In the genomic region with DNA sequence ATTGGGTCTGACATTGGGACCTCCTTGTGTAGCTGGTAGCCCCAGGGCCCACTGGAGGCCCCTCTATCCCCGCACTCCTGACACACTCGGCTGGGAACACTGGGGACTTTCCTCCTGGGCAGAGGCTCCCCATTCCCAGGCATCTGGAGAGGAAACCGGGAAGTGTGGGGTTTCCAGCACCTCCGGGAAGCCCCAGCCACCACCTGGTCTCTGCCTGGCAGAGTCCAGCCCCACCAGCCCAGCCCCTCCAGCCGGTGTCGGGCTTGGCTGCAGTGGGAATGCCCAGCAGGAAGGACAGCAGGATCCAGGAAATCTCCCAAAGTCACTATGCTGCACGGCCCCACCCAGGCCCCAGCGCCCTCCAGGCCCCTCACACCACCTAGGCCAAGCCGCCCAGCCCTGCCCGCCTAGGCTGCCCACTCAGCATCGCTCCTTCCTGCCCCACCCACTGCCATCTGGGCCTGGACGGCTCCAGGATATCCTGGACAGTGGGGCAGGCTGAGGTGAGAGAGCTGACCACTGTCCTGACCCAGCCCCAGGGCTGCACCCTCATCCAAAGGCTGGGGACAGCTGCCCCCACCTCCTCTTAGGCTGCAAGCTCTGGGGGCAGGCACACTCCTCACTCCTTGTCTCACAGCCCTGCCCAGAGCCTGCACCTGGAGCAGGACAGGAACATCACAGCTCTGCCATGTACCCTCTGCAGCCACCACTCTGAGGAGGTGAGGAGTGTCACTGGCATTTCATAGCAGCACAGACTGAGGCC, we compare ENCODE assay signal across 16 cellular contexts. TPM values are rescaled to one million over a fixed set of nuclear protein-coding genes. Genes with fewer than 3 reads are reported as not detected.
DNase-seq lines count a peak whose midpoint lies in the region; FAIRE-seq and TF ChIP-seq lines count a peak whose summit lies in the region.
"Had no signal": no experiment of that assay in that cellular context is flagged by ENCODE, and none has a peak within 500 bp of the region (broad histone marks: within the 10 kb centered on the region; RNA-seq: fewer than 3 reads in every experiment).

No MANE protein-coding gene starts in this region.

- H3K27me3 Mint-ChIP-seq in CD14-positive monocyte (ENCODE audit: low read depth in 3 of 3): peaks cover 1 to 7% (median 2%) of the 10 kb centered on the region in 3 donors

- peak overlapping the region; percentile 53 for H3K4ac ChIP-seq in neuronal stem cell (ENCODE audit: low read length)

- H3F3A ChIP-seq in Loucy (ENCODE audit: low read depth): no peaks in the 10 kb centered on the region

- H3K4me3 ChIP-seq in Loucy (ENCODE audit: low read length, poor library complexity, severe bottlenecking) (no peak overlapping the region), neuronal stem cell (ENCODE audit: low read length in 2 of 2) (no peak overlapping the region)
- H3K4me3 ChIP-seq: prostate gland had no signal

- H2BK12ac ChIP-seq in neuronal stem cell (ENCODE audit: low read length): peak overlapping the region; percentile 84

- H2BK5ac ChIP-seq in neuronal stem cell (ENCODE audit: low read length): peak overlapping the region; percentile 87

- H3K9me2 ChIP-seq in Loucy (replicated peaks; ENCODE audit: low read depth, low read length): no peaks in the 10 kb centered on the region

- WGBS in neuronal stem cell (ENCODE audit: extremely low coverage in 2 of 2, insufficient read length in 2 of 2, insufficient replicate concordance in 1 of 2), 2 donors: no CpG with 5 or more reads among the region's 12 CpGs

- H3K9me3 ChIP-seq in Loucy (ENCODE audit: insufficient read depth, low read depth, low read length) (no peaks in the 10 kb centered on the region), neuronal stem cell (replicated peaks in 1 of 2; ENCODE audit: control insufficient read depth in 2 of 2, insufficient read depth in 1 of 2, low read depth in 1 of 2, low read length in 2 of 2) (no peaks in the 10 kb centered on the region)
- H3K9me3 ChIP-seq: prostate gland had no signal

- no peak overlapping the region for H3K27ac ChIP-seq in neuronal stem cell (replicated peaks; ENCODE audit: low read length)
- H3K27ac ChIP-seq: prostate gland had no signal

- intact Hi-C loops in cardiac septum (cut with DNase I): no loop called here
- intact Hi-C loops in CD14-positive monocyte (cut with micrococcal nuclease): no loop called here

- H4K91ac ChIP-seq in neuronal stem cell (ENCODE audit: low read depth, low read length, poor library complexity): no peak overlapping the region

- H3K27me3 ChIP-seq in Loucy (ENCODE audit: insufficient read depth, low read length, poor library complexity, severe bottlenecking) (no peaks in the 10 kb centered on the region), neuronal stem cell (ENCODE audit: control insufficient read depth in 3 of 3, insufficient read depth in 3 of 3, low read depth in 1 of 3, low read length in 3 of 3) (peaks cover 0 to 22% (median 2%) of the 10 kb centered on the region in 3 experiments)

- H3K79me2 ChIP-seq in Loucy (ENCODE audit: insufficient read depth, low read length): no peaks in the 10 kb centered on the region

- no peaks in the 10 kb centered on the region for H3K36me3 Mint-ChIP-seq in CD14-positive monocyte

- H4K8ac ChIP-seq in neuronal stem cell (ENCODE audit: low read depth, low read length): peak overlapping the region; percentile 98

- H3K9ac ChIP-seq in Loucy (ENCODE audit: low read depth, low read length, poor library complexity, severe bottlenecking) (no peak overlapping the region), neuronal stem cell (ENCODE audit: low read depth, low read length, poor library complexity) (peak overlapping the region; percentile 63)

- no peaks in the 10 kb centered on the region for H4K20me1 ChIP-seq in Loucy (ENCODE audit: insufficient read depth, low read length, poor library complexity, severe bottlenecking)

- peak overlapping the region; percentile 95 for H2AK5ac ChIP-seq in neuronal stem cell (ENCODE audit: low read depth, low read length)

- H3K27ac Mint-ChIP-seq in CD14-positive monocyte: no peak overlapping the region
- H3K27ac Mint-ChIP-seq: T-helper 1 cell treated with Interleukin-12 subunit alpha and Interleukin-12 subunit beta and Interleukin-4 antibody, amounts not matched to agents 30 μg/mL and 1 μg/mL, for 36 hours had no signal

- DNase-seq in GM12891 (ENCODE audit: insufficient read length, low spot score): peak; percentile 11
- peak; percentile 75 for DNase-seq in cardiac septum (ENCODE audit: low spot score)
- no peak for DNase-seq in neuronal stem cell (ENCODE audit: low spot score)
- DNase-seq in activated CD4-positive, CD25-positive, alpha-beta regulatory T cell treated with anti-CD3 and anti-CD28 coated beads, Interleukin-2, amount 50 U/mL, for 72 hours: no peak
- no peak for DNase-seq in H54 (ENCODE audit: insufficient read length, low spot score)
- DNase-seq in CD14-positive monocyte (ENCODE audit: low spot score): no peak
- DNase-seq: activated CD4-positive, CD25-positive, alpha-beta regulatory T cell; C1 segment of cervical spinal cord; DMS79 treated with DMSO at 0.1 percent for 48 hours; NCI-H187; NCI-H524 treated with DMSO at 0.1 percent for 48 hours; stimulated activated CD4-positive, alpha-beta T cell treated with anti-CD3 and anti-CD28 coated beads, Interleukin-12 subunit alpha, Interleukin-12 subunit beta, amount 100 ng/mL, for 4 hours had no signal

- FAIRE-seq in GM12891 (lab: Jason Lieb, UNC) (no peak), H54 (lab: Jason Lieb, UNC) (no peak)
- FAIRE-seq: keratinocyte had no signal

- H3K14ac ChIP-seq in neuronal stem cell (ENCODE audit: low read length): no peak overlapping the region

- peak overlapping the region; percentile 38; the same call in 1 of the 2 replicates for H2AFZ ChIP-seq in Loucy (ENCODE audit: low read length)
- no peak overlapping the region for H2AFZ ChIP-seq in neuronal stem cell (ENCODE audit: low read length)

- H3K18ac ChIP-seq in neuronal stem cell (ENCODE audit: low read length): peak overlapping the region; percentile 95

- H3K4me1 Mint-ChIP-seq in CD14-positive monocyte: peaks cover 11% of the 10 kb centered on the region

- peaks cover under 1% of the 10 kb centered on the region for H3K4me1 ChIP-seq in Loucy (ENCODE audit: insufficient read depth, low read length, poor library complexity, severe bottlenecking)
- H3K4me1 ChIP-seq in neuronal stem cell (ENCODE audit: control insufficient read depth in 2 of 2, insufficient read depth in 1 of 2, low read depth in 1 of 2, low read length in 2 of 2): peaks cover 0 to 13% of the 10 kb centered on the region in 2 donors
- H3K4me1 ChIP-seq: prostate gland had no signal

- H3K23ac ChIP-seq in neuronal stem cell (ENCODE audit: low read depth, low read length, poor library complexity): no peak overlapping the region

- peak overlapping the region; percentile 91 for H2BK120ac ChIP-seq in neuronal stem cell (ENCODE audit: low read depth, low read length)

- no peak for TF ChIP-seq CTCF in Loucy (conservative IDR thresholded peaks at IDR 0.05; ENCODE audit: low read length)
- no peak for TF ChIP-seq CTCF in CD14-positive monocyte (IDR thresholded peaks at IDR 0.05)

- no peaks in the 10 kb centered on the region for H3K36me3 ChIP-seq in Loucy (ENCODE audit: insufficient read depth, low read length)
- no peaks in the 10 kb centered on the region for H3K36me3 ChIP-seq in neuronal stem cell (replicated peaks in 1 of 2; ENCODE audit: control insufficient read depth in 2 of 2, insufficient read depth in 2 of 2, low read length in 2 of 2)
- H3K36me3 ChIP-seq: prostate gland had no signal

- H3K79me1 ChIP-seq in neuronal stem cell (ENCODE audit: low read depth, low read length): no peaks in the 10 kb centered on the region

- TF ChIP-seq POLR2A in GM12891 (IDR thresholded peaks at IDR 0.05; ENCODE audit: low read depth, low read length): no peak
- no peak for TF ChIP-seq POLR2A in H54 (IDR thresholded peaks at IDR 0.05; ENCODE audit: low read depth, low read length)

- no peaks in the 10 kb centered on the region for H3K9me3 Mint-ChIP-seq in CD14-positive monocyte
- H3K9me3 Mint-ChIP-seq: T-helper 1 cell treated with Interleukin-12 subunit alpha and Interleukin-12 subunit beta and Interleukin-4 antibody, amounts not matched to agents 30 μg/mL and 1 μg/mL, for 36 hours had no signal

- H3K4me2 ChIP-seq in Loucy (ENCODE audit: low read depth, low read length, poor library complexity, severe bottlenecking) (no peak overlapping the region), neuronal stem cell (ENCODE audit: insufficient read depth, low read length, poor library complexity, severe bottlenecking) (no peak overlapping the region)

- H2BK15ac ChIP-seq in neuronal stem cell (ENCODE audit: low read length): peak overlapping the region; percentile 89

- no peak overlapping the region for H3K4me3 Mint-ChIP-seq in CD14-positive monocyte
- H3K4me3 Mint-ChIP-seq: T-helper 1 cell treated with Interleukin-12 subunit alpha and Interleukin-12 subunit beta and Interleukin-4 antibody, amounts not matched to agents 30 μg/mL and 1 μg/mL, for 36 hours had no signal

TF ChIP-seq in GM12891, 5 proteins besides CTCF, POLR2A, EP300 and RAD21:
- TF ChIP-seq SPI1 (IDR thresholded peaks at IDR 0.05; ENCODE audit: low read depth, low read length): no peak
- TF ChIP-seq POU2F2 (IDR thresholded peaks at IDR 0.05; ENCODE audit: low read depth, low read length): no peak
- TF ChIP-seq POLR2AphosphoS5 (IDR thresholded peaks at IDR 0.05; ENCODE audit: low read depth, low read length): no peak
- no peak for TF ChIP-seq PAX5 (IDR thresholded peaks at IDR 0.05; ENCODE audit: insufficient read depth, low read length, severe bottlenecking)
- no peak for TF ChIP-seq TAF1 (IDR thresholded peaks at IDR 0.05; ENCODE audit: low read depth, low read length)

RNA-seq across cellular contexts. Expression of a gene that starts 11.8 kb away (rescaled TPM):
- polyA plus RNA-seq in GM12891 (2012; ENCODE audit: low read depth, missing spikeins): 0.50 TPM
- 1.0 TPM for total RNA-seq in cardiac septum
- polyA plus RNA-seq in neuronal stem cell (2013, experiment 1 of 2): 3.5 TPM
- polyA plus RNA-seq in neuronal stem cell (2013, experiment 2 of 2): 3.6 TPM
- polyA plus RNA-seq in CD14-positive monocyte: 1 to 10 TPM in 1 of 2 donors, under 1 TPM in 1; 0.68 to 1.8 TPM

Comparison
In these comparisons a context has a peak if more than half of its experiments do, and no peak if none do; other contexts are left out.
1. DNase-seq: peak in GM12891 (single experiment) and cardiac septum (single experiment); none in neuronal stem cell (single experiment), activated CD4-positive, CD25-positive, alpha-beta regulatory T cell treated with anti-CD3 and anti-CD28 coated beads, Interleukin-2, amount 50 U/mL, for 72 hours (single experiment), H54 (single experiment) and CD14-positive monocyte (single experiment).